ENCODE assay signal across 12 cellular contexts in the genomic region with DNA sequence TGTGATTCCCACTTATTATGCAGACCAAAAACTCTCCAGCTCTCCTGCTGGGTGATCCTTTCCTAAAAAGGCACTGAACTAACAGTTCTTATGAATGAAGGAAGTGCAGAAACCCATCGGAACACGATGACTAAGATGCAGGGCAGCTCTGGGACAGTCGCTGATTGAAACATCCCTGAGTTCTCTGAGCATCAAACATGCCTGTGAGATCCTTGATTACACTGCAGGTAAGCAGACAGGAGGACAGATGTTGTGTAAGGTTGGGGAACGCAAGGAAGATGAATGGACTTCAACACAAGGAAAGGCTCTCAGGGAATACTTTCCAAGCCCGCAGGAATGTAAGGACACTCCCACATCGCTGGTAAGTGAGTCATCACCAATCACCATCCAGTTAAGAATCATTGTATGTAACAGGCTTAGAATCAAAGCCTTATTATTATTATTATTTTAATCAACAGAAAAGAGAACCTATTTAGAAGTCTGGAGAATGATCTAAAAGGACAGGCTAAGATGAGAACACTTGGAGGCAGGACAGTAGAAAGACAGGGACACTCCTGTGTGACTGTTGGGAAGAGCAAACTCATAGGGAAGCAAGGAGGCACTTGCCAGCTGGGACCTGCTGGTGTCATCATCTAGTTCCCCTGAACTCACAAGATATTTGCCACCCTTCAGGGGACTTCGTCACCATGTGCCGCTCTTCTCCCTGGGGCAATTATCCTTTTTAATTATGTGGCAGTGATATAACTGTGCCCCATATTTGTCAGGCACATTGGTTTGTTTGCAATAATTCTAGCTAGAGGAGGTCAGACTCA. TPM values are rescaled to one million over a fixed set of nuclear protein-coding genes. Genes with fewer than 3 reads are reported as not detected.
DNase-seq lines count a peak whose midpoint lies in the region; ATAC-seq, FAIRE-seq and TF ChIP-seq lines count a peak whose summit lies in the region.
"Had no signal": no experiment of that assay in that cellular context is flagged by ENCODE, and none has a peak within 500 bp of the region (broad histone marks: within the 10 kb centered on the region; RNA-seq: fewer than 3 reads in every experiment).

No MANE protein-coding gene starts in this region.

- 53 to 60% (median 58%) methylated on average over 8 of the region's 8 CpGs for WGBS in stomach, 5 donors

- peak overlapping the region; percentile 15 for H3K4me3 ChIP-seq in AG04449 (ENCODE audit: low read depth, low read length)
- no peak overlapping the region for H3K4me3 ChIP-seq in bronchial epithelial cell (ENCODE audit: low read depth, low read length)
- H3K4me3 ChIP-seq in left lung: no peak overlapping the region
- no peak overlapping the region for H3K4me3 ChIP-seq in stomach
- H3K4me3 ChIP-seq in SJCRH30: no peak overlapping the region

- FAIRE-seq in bronchial epithelial cell (lab: Jason Lieb, UNC): peak; percentile 97

- H3K36me3 ChIP-seq in bronchial epithelial cell (ENCODE audit: control insufficient read depth, insufficient read depth, low read length): no peaks in the 10 kb centered on the region
- H3K36me3 ChIP-seq in left lung: no peaks in the 10 kb centered on the region
- no peaks in the 10 kb centered on the region for H3K36me3 ChIP-seq in stomach
- no peaks in the 10 kb centered on the region for H3K36me3 ChIP-seq in SJCRH30

- CTCF ChIA-PET in AG04449 (lab: Yijun Ruan, JAX): interaction anchor here (0.6 to 2.6 kb wide), 11 partner anchors 9 to 308 kb away, joined by 3 to 22 read pairs (median 4); no protein-coding TSS in a partner anchor

- intact Hi-C loops in left lung (cut with DNase I): no loop called here
- intact Hi-C loops in stomach (cut with DNase I; ENCODE audit: low total_unique reads): no loop called here

- no peak for TF ChIP-seq EP300 in stomach (IDR thresholded peaks at IDR 0.05)

- ATAC-seq in left lung (peak; percentile 91), HG03442 (IDR thresholded peaks at IDR 0.05; ENCODE audit: unreplicated experiment) (no peak), GM18867 (IDR thresholded peaks at IDR 0.05; ENCODE audit: unreplicated experiment) (no peak)
- ATAC-seq: natural killer cell had no signal

- H3K9me3 ChIP-seq in left lung (no peaks in the 10 kb centered on the region), stomach (no peaks in the 10 kb centered on the region), SJCRH30 (replicated peaks) (no peaks in the 10 kb centered on the region)

- TF ChIP-seq CTCF in AG04449 (IDR thresholded peaks at IDR 0.05; ENCODE audit: insufficient read depth, low read length, missing control alignments) (no peak), bronchial epithelial cell (IDR thresholded peaks at IDR 0.05; ENCODE audit: insufficient read depth, low read length, severe bottlenecking) (no peak), left lung (IDR thresholded peaks at IDR 0.05) (no peak), stomach (IDR thresholded peaks at IDR 0.05) (no peak)

- TF ChIP-seq POLR2A in stomach (IDR thresholded peaks at IDR 0.05): no peak

- POLR2A ChIA-PET in AG04449 (lab: Yijun Ruan, JAX): interaction anchor here (1.1 kb wide), 1 partner anchor 19 kb away, joined by 3 read pairs; no protein-coding TSS in a partner anchor

- DNase-seq in AG04449 (ENCODE audit: low read depth, low spot score) (peak; percentile 50), HuH-7 (ENCODE audit: low spot score) (peak; percentile 53), bronchial epithelial cell (ENCODE audit: low read depth) (peak; percentile 100), left lung (no peak), stomach (no peak), SJCRH30 (no peak)
- DNase-seq: activated T-cell treated with anti-CD3 and anti-CD28 coated beads, Interleukin-2, amount 50 U/mL, for 24 hours; CD4-positive, CD25-positive, alpha-beta regulatory T cell; natural killer cell; NCI-H1417 treated with DMSO at 0.1 percent for 48 hours had no signal

- H3K4me1 ChIP-seq in left lung (peaks cover 0 to 4% of the 10 kb centered on the region in 2 donors), stomach (peaks cover 0 to 18% (median 8%) of the 10 kb centered on the region in 4 donors), SJCRH30 (peaks cover 8% of the 10 kb centered on the region)

- H3K27ac ChIP-seq in left lung (peak overlapping the region in 1 of 2 donors; percentile 37), stomach (peak overlapping the region in 1 of 5 donors; percentile 41), SJCRH30 (no peak overlapping the region)

- H3K27me3 ChIP-seq in bronchial epithelial cell (ENCODE audit: control insufficient read depth, insufficient read depth, low read length) (no peaks in the 10 kb centered on the region), left lung (no peaks in the 10 kb centered on the region), stomach (no peaks in the 10 kb centered on the region), SJCRH30 (no peaks in the 10 kb centered on the region; the same call in 1 of the 2 replicates)

RNA-seq across cellular contexts. Expression of a gene that starts 26.0 kb away (rescaled TPM):
- 1.3 and 1.6 TPM in 2 replicates for total RNA-seq in bronchial epithelial cell
- 1 to 10 TPM; 3.6 to 3.7 TPM for total RNA-seq in left lung
- total RNA-seq in stomach: 1 to 10 TPM in 2 of 5 donors, under 1 TPM in 1, not detected in 2; 0.89 to 2.9 (median 1.1) TPM
- polyA plus RNA-seq in stomach: 1 to 10 TPM in 2 of 3 donors, under 1 TPM in 1; 0.46 to 5.5 (median 4.9) TPM
- total RNA-seq in SJCRH30 (2014; rRNA removed; shearing (Covaris generic)): 0.26 and 0.63 TPM in 2 replicates
- polyA plus RNA-seq: CD4-positive, CD25-positive, alpha-beta regulatory T cell had no signal

RNA-seq across cellular contexts. Expression of a gene that starts 53.9 kb away (rescaled TPM):
- total RNA-seq in bronchial epithelial cell (41.3 and 64.9 TPM in 2 replicates), left lung (10 to 100 TPM; 24.3 to 31.4 TPM), stomach (10 to 100 TPM in 2 of 5 donors, 1 to 10 TPM in 3; 4.1 to 24.5 (median 8.4) TPM)
- polyA plus RNA-seq in stomach: 1 to 10 TPM; 4.1 to 9.9 (median 7.8) TPM
- not detected in 2 replicates for total RNA-seq in SJCRH30 (2014; rRNA removed; shearing (Covaris generic))

Comparison
In these comparisons a context has a peak if more than half of its experiments do, and no peak if none do; other contexts are left out.
1. DNase-seq: peak in AG04449 (single experiment), HuH-7 (single experiment) and bronchial epithelial cell (single experiment); none in left lung (0 of 2), stomach (single experiment) and SJCRH30 (0 of 2).